9 cellular contexts compared by ENCODE assay signal in the genomic region with DNA sequence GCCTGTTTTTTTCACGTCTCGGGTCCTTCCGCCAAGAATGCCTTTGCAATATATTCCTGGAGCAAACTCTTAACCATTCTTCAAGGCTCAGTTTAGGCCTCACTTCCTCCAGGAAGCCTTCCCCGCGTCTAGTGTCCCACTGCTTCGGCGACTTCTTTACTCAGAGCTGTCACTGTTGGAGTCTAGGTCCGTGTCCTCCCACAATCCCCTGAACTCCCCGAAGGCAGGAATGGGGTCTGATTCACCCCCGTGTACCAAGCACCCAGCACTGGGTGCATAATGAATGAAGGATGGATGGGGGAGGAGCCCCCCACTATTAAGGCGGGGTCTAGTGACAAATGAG. TPM values are rescaled to one million over a fixed set of nuclear protein-coding genes. Genes with fewer than 3 reads are reported as not detected.
DNase-seq lines count a peak whose midpoint lies in the region; FAIRE-seq and TF ChIP-seq lines count a peak whose summit lies in the region.
"Had no signal": no experiment of that assay in that cellular context is flagged by ENCODE, and none has a peak within 500 bp of the region (broad histone marks: within the 10 kb centered on the region; RNA-seq: fewer than 3 reads in every experiment).

No MANE protein-coding gene starts in this region.

- no peak overlapping the region for H4K91ac ChIP-seq in H1 (replicated peaks; ENCODE audit: insufficient read length, low read length)

- no peak for TF ChIP-seq CTCF in BE2C (IDR thresholded peaks at IDR 0.05; ENCODE audit: low read depth, low read length)
- TF ChIP-seq CTCF in Loucy (conservative IDR thresholded peaks at IDR 0.05; ENCODE audit: low read length) = no peak
- no peak for TF ChIP-seq CTCF in H1 (IDR thresholded peaks at IDR 0.05; ENCODE audit: control extremely low read depth in 1 of 3, insufficient read depth in 1 of 3, low read depth in 1 of 3, low read length in 3 of 3)

- no peak for TF ChIP-seq RAD21 in H1 (IDR thresholded peaks at IDR 0.05 in 1 of 2, conservative IDR thresholded peaks at IDR 0.05 in 1 of 2; ENCODE audit: low read depth in 2 of 2, low read length in 2 of 2)

- H3K9me3 ChIP-seq in BE2C (no peaks in the 10 kb centered on the region), Loucy (ENCODE audit: insufficient read depth, low read depth, low read length) (no peaks in the 10 kb centered on the region), H1 (ENCODE audit: insufficient read depth in 2 of 2, low read depth in 1 of 2, low read length in 1 of 2) (no peaks in the 10 kb centered on the region), neuron (ENCODE audit: low read length) (no peaks in the 10 kb centered on the region)

- H3K4me2 ChIP-seq in Loucy (ENCODE audit: low read depth, low read length, poor library complexity, severe bottlenecking) = peak overlapping the region; percentile 96
- H3K4me2 ChIP-seq in H1 (ENCODE audit: insufficient read depth in 1 of 2, low read depth in 2 of 2, low read length in 2 of 2) = peak overlapping the region; percentile 67 to 92

- no peaks in the 10 kb centered on the region for H3K79me1 ChIP-seq in H1 (ENCODE audit: low read depth, low read length)

- peak overlapping the region; percentile 98 for H2AFZ ChIP-seq in Loucy (ENCODE audit: low read length)
- no peak overlapping the region for H2AFZ ChIP-seq in H1 (ENCODE audit: low read length)
- peak overlapping the region; percentile 91 for H2AFZ ChIP-seq in neuron (ENCODE audit: low read depth, low read length)

- H3K4me1 ChIP-seq in BE2C = peaks cover 3% of the 10 kb centered on the region; the same call in 1 of the 2 replicates
- H3K4me1 ChIP-seq in Loucy (ENCODE audit: insufficient read depth, low read length, poor library complexity, severe bottlenecking) = peaks cover 18% of the 10 kb centered on the region
- H3K4me1 ChIP-seq in H1 (replicated peaks in 1 of 4; ENCODE audit: control insufficient read depth in 3 of 4, insufficient read depth in 4 of 4, low read length in 3 of 4) = peaks cover 0 to 21% (median 16%) of the 10 kb centered on the region in 4 experiments; a peak in 5 of 7 replicates
- H3K4me1 ChIP-seq in neuron (ENCODE audit: insufficient read depth, low read length) = peaks cover 23% of the 10 kb centered on the region

- no peak overlapping the region for H3K4ac ChIP-seq in H1 (replicated peaks; ENCODE audit: insufficient read length, low read depth, low read length)

- no peak overlapping the region for H2BK5ac ChIP-seq in H1 (ENCODE audit: low read depth, low read length)

- H3K4me3 ChIP-seq in BE2C (ENCODE audit: low read depth, low read length) (peak overlapping the region; percentile 70), Loucy (ENCODE audit: low read length, poor library complexity, severe bottlenecking) (peak overlapping the region; percentile 90), H1 (ENCODE audit: extremely low read depth in 1 of 4, insufficient read depth in 2 of 4, low read depth in 3 of 4, low read length in 4 of 4) (peak overlapping the region; percentile 73 to 90 (median 85)), neuron (ENCODE audit: low read length) (peak overlapping the region; percentile 59)

- no peak overlapping the region for H2AK5ac ChIP-seq in H1 (ENCODE audit: low read depth, low read length)

- no peak overlapping the region for H3K56ac ChIP-seq in H1 (replicated peaks; ENCODE audit: insufficient read length, low read depth, low read length)

- H3K9me2 ChIP-seq in Loucy (replicated peaks; ENCODE audit: low read depth, low read length) = no peaks in the 10 kb centered on the region

- no peak overlapping the region for H3K18ac ChIP-seq in H1 (ENCODE audit: extremely low read depth, low read length)

- no peaks in the 10 kb centered on the region for H3F3A ChIP-seq in Loucy (ENCODE audit: low read depth)

- no peaks in the 10 kb centered on the region for H3K36me3 ChIP-seq in BE2C
- H3K36me3 ChIP-seq in Loucy (ENCODE audit: insufficient read depth, low read length) = no peaks in the 10 kb centered on the region
- H3K36me3 ChIP-seq in H1 (ENCODE audit: control insufficient read depth in 2 of 4, insufficient read depth in 4 of 4, low read length in 3 of 4) = no peaks in the 10 kb centered on the region; a peak in 1 of 8 replicates
- peaks cover 8% of the 10 kb centered on the region for H3K36me3 ChIP-seq in neuron (ENCODE audit: insufficient read depth, low read length)

- H3K23me2 ChIP-seq in H1 (ENCODE audit: low read depth, low read length) = peaks cover 15% of the 10 kb centered on the region; the same call in 1 of the 2 replicates

- no peak overlapping the region for H2BK12ac ChIP-seq in H1 (ENCODE audit: low read depth, low read length)

- POLR2A ChIA-PET in H1 (lab: Charles Lee; ENCODE audit: partially characterized antibody) = interaction anchor here (1.3 to 4.0 kb wide), 5 partner anchors 9 to 32 kb away, joined by 4 to 19 read pairs (median 12); a partner anchor contains a TSS

- H4K20me1 ChIP-seq in Loucy (ENCODE audit: insufficient read depth, low read length, poor library complexity, severe bottlenecking) = peaks cover 20% of the 10 kb centered on the region
- H4K20me1 ChIP-seq in H1 (replicated peaks in 1 of 2; ENCODE audit: control insufficient read depth in 1 of 2, insufficient read depth in 2 of 2, low read length in 2 of 2) = peaks cover 2 to 24% of the 10 kb centered on the region in 2 experiments

- H3K9ac ChIP-seq in Loucy (ENCODE audit: low read depth, low read length, poor library complexity, severe bottlenecking) (peak overlapping the region; percentile 74), H1 (replicated peaks in 1 of 4; ENCODE audit: extremely low read depth in 1 of 4, low read depth in 3 of 4, low read length in 3 of 4) (peak overlapping the region in 1 of 4 experiments; percentile 96; a peak in 2 of 7 replicates)

- no peak for TF ChIP-seq EP300 in H1 (IDR thresholded peaks at IDR 0.05; ENCODE audit: borderline replicate concordance in 1 of 2, low read depth in 2 of 2, low read length in 2 of 2)

- WGBS in H1 (ENCODE audit: extremely low coverage in 1 of 2, insufficient coverage in 1 of 2, insufficient read length in 1 of 2, insufficient replicate concordance in 2 of 2, low coverage in 1 of 2, low lambda C conversion rate in 2 of 2, missing lambda C conversion rate in 1 of 2), 2 experiments = 7% methylated on average over 11 of the region's 11 CpGs; no CpG with 5 or more reads in 1 of the 2 experiments

- no peak overlapping the region for H2BK20ac ChIP-seq in H1 (ENCODE audit: low read length)

- no peak for FAIRE-seq in H1 (lab: Jason Lieb, UNC)

- no peak overlapping the region for H3K14ac ChIP-seq in H1 (ENCODE audit: insufficient read length)

- no peak overlapping the region; the same call in 1 of the 2 replicates for H4K8ac ChIP-seq in H1 (ENCODE audit: extremely low read depth, insufficient read depth, low read length)

- no peak overlapping the region for H3K23ac ChIP-seq in H1 (ENCODE audit: insufficient read length)

- H2BK15ac ChIP-seq in H1 (ENCODE audit: low read length) = no peak overlapping the region; the same call in 1 of the 2 replicates

- H3K27me3 ChIP-seq in BE2C = no peaks in the 10 kb centered on the region
- no peaks in the 10 kb centered on the region for H3K27me3 ChIP-seq in Loucy (ENCODE audit: insufficient read depth, low read length, poor library complexity, severe bottlenecking)
- peaks cover 8 to 37% (median 23%) of the 10 kb centered on the region in 4 experiments for H3K27me3 ChIP-seq in H1 (replicated peaks in 1 of 4; ENCODE audit: control insufficient read depth in 3 of 4, extremely low read depth in 1 of 4, insufficient read depth in 3 of 4, low read length in 3 of 4)
- H3K27me3 ChIP-seq in neuron (ENCODE audit: insufficient read depth, low read length) = no peaks in the 10 kb centered on the region

- H3K79me2 ChIP-seq in Loucy (ENCODE audit: insufficient read depth, low read length) = peaks cover 25% of the 10 kb centered on the region
- peaks cover 0 to 5% of the 10 kb centered on the region in 2 experiments; a peak in 1 of 4 replicates for H3K79me2 ChIP-seq in H1 (ENCODE audit: control insufficient read depth in 1 of 2, insufficient read depth in 2 of 2, low read length in 2 of 2)

- no peak overlapping the region for H3K27ac ChIP-seq in H1 (ENCODE audit: low read depth, low read length)

- DNase-seq in BE2C = no peak
- DNase-seq in H1 (ENCODE audit: low read depth in 1 of 2, low spot score in 2 of 2) = no peak
- no peak for DNase-seq in RKO (ENCODE audit: low spot score)
- no peak for DNase-seq in amygdala (lab: John Stamatoyannopoulos, UW)
- DNase-seq in COR-L47 (lab: John Stamatoyannopoulos, UW) = no peak
- DNase-seq in amniotic stem cell (lab: John Stamatoyannopoulos, UW) = no peak

- H4K5ac ChIP-seq in H1 (ENCODE audit: insufficient read length, low read depth, low read length) = no peak overlapping the region

- TF ChIP-seq POLR2A in H1 (IDR thresholded peaks at IDR 0.05; ENCODE audit: control extremely low read depth in 1 of 2, low read depth in 2 of 2, low read length in 2 of 2) = no peak

- CTCF ChIA-PET in H1 (lab: Charles Lee; ENCODE audit: partially characterized antibody) = interaction anchor here (1.0 to 9.3 kb wide), 9 partner anchors 10 to 231 kb away, joined by 3 to 151 read pairs (median 5); a partner anchor contains a TSS

- H2BK120ac ChIP-seq in H1 (replicated peaks; ENCODE audit: low read depth, low read length) = no peak overlapping the region

RNA-seq across cellular contexts. Expression of a gene that starts 0.5 kb away (rescaled TPM):
- 90.9 TPM for polyA plus RNA-seq in BE2C (2012; ENCODE audit: insufficient read depth, insufficient read length, low read depth)
- total RNA-seq in H1 (2021; fragmentation: NEBNext Ultra II Directional; extraction: Animal tissue kit (Norgen Biotek cat#: 25700)) = 22.9 and 23.1 TPM in 2 replicates
- polyA plus RNA-seq in H1 (2011; rRNA removed) = 27.5 and 38.0 TPM in 2 replicates
- polyA plus RNA-seq in H1 (2011; cell fraction: cytosol; rRNA removed) = 36.8 TPM
- 218 TPM for polyA plus RNA-seq in H1 (2011; cell fraction: nucleus; rRNA removed)
- polyA plus RNA-seq in H1 (2012, experiment 1 of 2) = 23.0 to 37.9 TPM (median 32.2 TPM) in 4 replicates
- 11.4 TPM for polyA plus RNA-seq in H1 (2012, experiment 2 of 2)
- polyA plus RNA-seq in H1 (2013, experiment 1 of 2) = 13.5 TPM
- polyA plus RNA-seq in H1 (2013, experiment 2 of 2) = 13.1 TPM
- 11.5 and 14.2 TPM in 2 replicates for polyA minus RNA-seq in H1 (2011; rRNA and poly(A)+ RNA removed)
- 9.8 TPM for polyA minus RNA-seq in H1 (2011; cell fraction: cytosol; rRNA and poly(A)+ RNA removed)
- polyA minus RNA-seq in H1 (2011; cell fraction: nucleus; rRNA and poly(A)+ RNA removed) = 36.5 TPM

RNA-seq across cellular contexts. Expression of a gene that starts 6.7 kb away (rescaled TPM):
- polyA plus RNA-seq in BE2C (2012; ENCODE audit: insufficient read depth, insufficient read length, low read depth) = 7.7 TPM
- total RNA-seq in H1 (2021; fragmentation: NEBNext Ultra II Directional; extraction: Animal tissue kit (Norgen Biotek cat#: 25700)) = 1.3 and 1.7 TPM in 2 replicates
- 1.3 and 2.1 TPM in 2 replicates for polyA plus RNA-seq in H1 (2011; rRNA removed)
- polyA plus RNA-seq in H1 (2011; cell fraction: cytosol; rRNA removed) = 1.6 TPM
- polyA plus RNA-seq in H1 (2011; cell fraction: nucleus; rRNA removed) = 6.4 TPM
- polyA plus RNA-seq in H1 (2012, experiment 1 of 2) = 0.72 to 2.2 TPM (median 1.3 TPM) in 4 replicates
- polyA plus RNA-seq in H1 (2012, experiment 2 of 2) = 0.81 TPM
- polyA plus RNA-seq in H1 (2013, experiment 1 of 2) = 0.59 TPM
- 0.57 TPM for polyA plus RNA-seq in H1 (2013, experiment 2 of 2)
- 0.44 TPM in 2 replicates for polyA minus RNA-seq in H1 (2011; rRNA and poly(A)+ RNA removed)
- not detected for polyA minus RNA-seq in H1 (2011; cell fraction: cytosol; rRNA and poly(A)+ RNA removed)
- polyA minus RNA-seq in H1 (2011; cell fraction: nucleus; rRNA and poly(A)+ RNA removed) = 1.6 TPM
- total RNA-seq: activated CD8-positive, alpha-beta T cell treated with anti-CD3 and anti-CD28 coated beads, Interleukin-2, amount 10 ng/mL, durations not matched to agents 7 days and 5 days had no signal

RNA-seq across cellular contexts. Expression of a gene that starts 8.7 kb away (rescaled TPM):
- 278 TPM for polyA plus RNA-seq in BE2C (2012; ENCODE audit: insufficient read depth, insufficient read length, low read depth)
- 78.0 and 79.9 TPM in 2 replicates for total RNA-seq in H1 (2021; fragmentation: NEBNext Ultra II Directional; extraction: Animal tissue kit (Norgen Biotek cat#: 25700))
- 157 and 194 TPM in 2 replicates for polyA plus RNA-seq in H1 (2011; rRNA removed)
- 134 TPM for polyA plus RNA-seq in H1 (2011; cell fraction: cytosol; rRNA removed)
- 285 TPM for polyA plus RNA-seq in H1 (2011; cell fraction: nucleus; rRNA removed)
- 78.1 to 93.8 TPM (median 86.1 TPM) in 4 replicates for polyA plus RNA-seq in H1 (2012, experiment 1 of 2)
- polyA plus RNA-seq in H1 (2012, experiment 2 of 2) = 88.7 TPM
- polyA plus RNA-seq in H1 (2013, experiment 1 of 2) = 55.2 TPM
- polyA plus RNA-seq in H1 (2013, experiment 2 of 2) = 51.2 TPM
- polyA minus RNA-seq in H1 (2011; rRNA and poly(A)+ RNA removed) = 87.0 and 93.0 TPM in 2 replicates
- 54.8 TPM for polyA minus RNA-seq in H1 (2011; cell fraction: cytosol; rRNA and poly(A)+ RNA removed)
- polyA minus RNA-seq in H1 (2011; cell fraction: nucleus; rRNA and poly(A)+ RNA removed) = 74.9 TPM

RNA-seq across cellular contexts. Expression of a gene that starts 12.9 kb away (rescaled TPM):
- 90.0 TPM for polyA plus RNA-seq in BE2C (2012; ENCODE audit: insufficient read depth, insufficient read length, low read depth)
- 1.6 and 2.2 TPM in 2 replicates for total RNA-seq in H1 (2021; fragmentation: NEBNext Ultra II Directional; extraction: Animal tissue kit (Norgen Biotek cat#: 25700))
- 4.1 and 4.6 TPM in 2 replicates for polyA plus RNA-seq in H1 (2011; rRNA removed)
- 4.0 TPM for polyA plus RNA-seq in H1 (2011; cell fraction: cytosol; rRNA removed)
- 3.7 TPM for polyA plus RNA-seq in H1 (2011; cell fraction: nucleus; rRNA removed)
- polyA plus RNA-seq in H1 (2012, experiment 1 of 2) = 4.4 to 10.7 TPM (median 5.5 TPM) in 4 replicates
- 1.4 TPM for polyA plus RNA-seq in H1 (2012, experiment 2 of 2)
- 3.2 TPM for polyA plus RNA-seq in H1 (2013, experiment 1 of 2)
- polyA plus RNA-seq in H1 (2013, experiment 2 of 2) = 2.0 TPM
- polyA minus RNA-seq in H1 (2011; rRNA and poly(A)+ RNA removed) = 0.60 and 2.1 TPM in 2 replicates
- polyA minus RNA-seq in H1 (2011; cell fraction: cytosol; rRNA and poly(A)+ RNA removed) = not detected
- 3.2 TPM for polyA minus RNA-seq in H1 (2011; cell fraction: nucleus; rRNA and poly(A)+ RNA removed)

RNA-seq across cellular contexts. Expression of a gene that starts 15.7 kb away (rescaled TPM):
- polyA plus RNA-seq in BE2C (2012; ENCODE audit: insufficient read depth, insufficient read length, low read depth) = 7.8 TPM
- 9.2 and 9.6 TPM in 2 replicates for total RNA-seq in H1 (2021; fragmentation: NEBNext Ultra II Directional; extraction: Animal tissue kit (Norgen Biotek cat#: 25700))
- polyA plus RNA-seq in H1 (2011; rRNA removed) = 10.9 and 14.4 TPM in 2 replicates
- 15.4 TPM for polyA plus RNA-seq in H1 (2011; cell fraction: cytosol; rRNA removed)
- 40.6 TPM for polyA plus RNA-seq in H1 (2011; cell fraction: nucleus; rRNA removed)
- polyA plus RNA-seq in H1 (2012, experiment 1 of 2) = 6.7 to 11.8 TPM (median 10.8 TPM) in 4 replicates
- 9.1 TPM for polyA plus RNA-seq in H1 (2012, experiment 2 of 2)
- 5.2 TPM for polyA plus RNA-seq in H1 (2013, experiment 1 of 2)
- 5.0 TPM for polyA plus RNA-seq in H1 (2013, experiment 2 of 2)
- 4.5 and 7.0 TPM in 2 replicates for polyA minus RNA-seq in H1 (2011; rRNA and poly(A)+ RNA removed)
- 5.1 TPM for polyA minus RNA-seq in H1 (2011; cell fraction: cytosol; rRNA and poly(A)+ RNA removed)
- polyA minus RNA-seq in H1 (2011; cell fraction: nucleus; rRNA and poly(A)+ RNA removed) = 6.0 TPM
